20 cellular contexts compared by ENCODE assay signal in genomic region chr1:25559996-25560395, GRCh38. TPM values are rescaled to one million over a fixed set of nuclear protein-coding genes. Genes with fewer than 3 reads are reported as not detected.
DNase-seq lines count a peak whose midpoint lies in the region; ATAC-seq and TF ChIP-seq lines count a peak whose summit lies in the region.
"Had no signal": no experiment of that assay in that cellular context is flagged by ENCODE, and none has a peak within 500 bp of the region (broad histone marks: within the 10 kb centered on the region; RNA-seq: fewer than 3 reads in every experiment).

No MANE protein-coding gene starts in this region.

- H3K27ac Mint-ChIP-seq in activated naive CD4-positive, alpha-beta T cell treated with anti-CD3 and anti-CD28 coated beads, Interleukin-2, amount 50 U/mL, for 24 hours: peak overlapping the region; percentile 83
- H3K27ac Mint-ChIP-seq in T-helper 17 cell: peak overlapping the region; percentile 95
- H3K27ac Mint-ChIP-seq: brain, HFFc6 had no signal

- ATAC-seq in T-helper 17 cell (no peak), HG03045 (IDR thresholded peaks at IDR 0.05; ENCODE audit: unreplicated experiment) (no peak)

- H3K4me3 ChIP-seq in esophagus squamous epithelium (no peak overlapping the region), thymus (ENCODE audit: low read length) (no peak overlapping the region), uterus (no peak overlapping the region)
- H3K4me3 ChIP-seq: heart right ventricle, MG63 had no signal

- no peaks in the 10 kb centered on the region for H3K36me3 Mint-ChIP-seq in activated naive CD4-positive, alpha-beta T cell treated with anti-CD3 and anti-CD28 coated beads, Interleukin-2, amount 50 U/mL, for 24 hours
- H3K36me3 Mint-ChIP-seq in T-helper 17 cell (ENCODE audit: low read depth): peaks cover 5% of the 10 kb centered on the region
- H3K36me3 Mint-ChIP-seq: brain had no signal

- TF ChIP-seq POLR2A in esophagus squamous epithelium (IDR thresholded peaks at IDR 0.05) (no peak), uterus (IDR thresholded peaks at IDR 0.05) (no peak)

- intact Hi-C loops in esophagus squamous epithelium (cut with DNase I) (no loop called here), uterus (cut with DNase I; ENCODE audit: low total_unique reads) (no loop called here)

- peaks cover 36 to 84% (median 51%) of the 10 kb centered on the region in 3 donors for H3K4me1 ChIP-seq in esophagus squamous epithelium
- H3K4me1 ChIP-seq in thymus (ENCODE audit: control insufficient read depth, insufficient read depth, low read length): peaks cover 38% of the 10 kb centered on the region
- no peaks in the 10 kb centered on the region for H3K4me1 ChIP-seq in uterus
- H3K4me1 ChIP-seq: Caco-2 had no signal

- TF ChIP-seq CTCF in esophagus squamous epithelium (IDR thresholded peaks at IDR 0.05) (no peak), uterus (IDR thresholded peaks at IDR 0.05) (no peak)

- H3K27me3 Mint-ChIP-seq in activated naive CD4-positive, alpha-beta T cell treated with anti-CD3 and anti-CD28 coated beads, Interleukin-2, amount 50 U/mL, for 24 hours: no peaks in the 10 kb centered on the region
- no peaks in the 10 kb centered on the region for H3K27me3 Mint-ChIP-seq in T-helper 17 cell
- H3K27me3 Mint-ChIP-seq: brain had no signal

- H3K4me3 Mint-ChIP-seq in activated naive CD4-positive, alpha-beta T cell treated with anti-CD3 and anti-CD28 coated beads, Interleukin-2, amount 50 U/mL, for 24 hours: peak overlapping the region; percentile 7
- peak overlapping the region; percentile 19 for H3K4me3 Mint-ChIP-seq in T-helper 17 cell
- H3K4me3 Mint-ChIP-seq: brain, HFFc6 had no signal

- no peaks in the 10 kb centered on the region for H3K27me3 ChIP-seq in esophagus squamous epithelium
- no peaks in the 10 kb centered on the region for H3K27me3 ChIP-seq in thymus (ENCODE audit: control insufficient read depth, insufficient read depth)
- no peaks in the 10 kb centered on the region for H3K27me3 ChIP-seq in uterus
- H3K27me3 ChIP-seq: heart right ventricle, MG63 had no signal

- no peak for DNase-seq in activated naive CD4-positive, alpha-beta T cell treated with Interleukin-2 at 50 U/mL for 16 hours
- no peak for DNase-seq in T-helper 17 cell
- DNase-seq in esophagus squamous epithelium (lab: John Stamatoyannopoulos, UW): no peak
- DNase-seq in central memory CD4-positive, alpha-beta T cell: no peak
- DNase-seq in uterus: no peak
- DNase-seq: ACHN; activated effector memory CD4-positive, alpha-beta T cell treated with anti-CD3 and anti-CD28 coated beads, Interleukin-2, amount 50 U/mL, for 16 hours; Caco-2; effector CD8-positive, alpha-beta T cell; heart right ventricle; HFFc6; MG63; NCI-H1930; NCI-H446 treated with DMSO at 0.1 percent for 48 hours; stimulated activated CD4-positive, alpha-beta T cell treated with anti-CD3 and anti-CD28 coated beads, Interleukin-12 subunit alpha, Interleukin-12 subunit beta, amount 100 ng/mL, for 4 hours had no signal

- WGBS in esophagus squamous epithelium, 2 donors: 63 to 75% methylated on average over 7 of the region's 9 CpGs
- 32% methylated on average over 9 of the region's 9 CpGs for WGBS in thymus

- H3K4me1 Mint-ChIP-seq in activated naive CD4-positive, alpha-beta T cell treated with anti-CD3 and anti-CD28 coated beads, Interleukin-2, amount 50 U/mL, for 24 hours: peaks cover 93% of the 10 kb centered on the region
- H3K4me1 Mint-ChIP-seq in T-helper 17 cell: peaks cover 60% of the 10 kb centered on the region

- no peaks in the 10 kb centered on the region for H3K9me3 ChIP-seq in T-helper 17 cell (ENCODE audit: control insufficient read depth, low read length, poor library complexity, severe bottlenecking)
- H3K9me3 ChIP-seq in esophagus squamous epithelium: no peaks in the 10 kb centered on the region
- no peaks in the 10 kb centered on the region for H3K9me3 ChIP-seq in thymus (ENCODE audit: control insufficient read depth)
- no peaks in the 10 kb centered on the region for H3K9me3 ChIP-seq in uterus
- H3K9me3 ChIP-seq: Caco-2, heart right ventricle, MG63 had no signal

- peak overlapping the region; percentile 9 to 76 (median 65) for H3K27ac ChIP-seq in esophagus squamous epithelium
- peak overlapping the region; percentile 86 for H3K27ac ChIP-seq in thymus (ENCODE audit: low read depth)
- H3K27ac ChIP-seq in uterus: no peak overlapping the region
- H3K27ac ChIP-seq: VCaP had no signal

- peaks cover 6 to 56% (median 16%) of the 10 kb centered on the region in 3 donors for H3K36me3 ChIP-seq in esophagus squamous epithelium
- peaks cover 4% of the 10 kb centered on the region for H3K36me3 ChIP-seq in thymus (ENCODE audit: control insufficient read depth, insufficient read depth)
- H3K36me3 ChIP-seq in uterus: no peaks in the 10 kb centered on the region

- H3K9me3 Mint-ChIP-seq in activated naive CD4-positive, alpha-beta T cell treated with anti-CD3 and anti-CD28 coated beads, Interleukin-2, amount 50 U/mL, for 24 hours: no peaks in the 10 kb centered on the region
- H3K9me3 Mint-ChIP-seq: brain, HFFc6 had no signal

RNA-seq across cellular contexts. Expression of gene LDLRAP1, which starts 16.6 kb away (rescaled TPM):
- total RNA-seq in T-helper 17 cell (10 to 100 TPM; 90.3 to 96.6 TPM), esophagus squamous epithelium (10 to 100 TPM; 17.0 to 21.4 (median 19.5) TPM), uterus (10 to 100 TPM in 1 of 4 donors, 1 to 10 TPM in 3; 1.2 to 26.6 (median 7.7) TPM)
- polyA plus RNA-seq in thymus: 31.6 TPM

RNA-seq across cellular contexts. Expression of gene MAN1C1, which starts 56.6 kb away (rescaled TPM):
- 10 to 100 TPM; 16.9 to 27.3 TPM for total RNA-seq in T-helper 17 cell
- 1 to 10 TPM in 3 of 4 donors, under 1 TPM in 1; 0.91 to 7.4 (median 3.8) TPM for total RNA-seq in esophagus squamous epithelium
- 18.4 TPM for polyA plus RNA-seq in thymus
- 10 to 100 TPM in 1 of 4 donors, 1 to 10 TPM in 3; 5.0 to 31.1 (median 7.9) TPM for total RNA-seq in uterus

Comparison
In these comparisons a context has a peak if more than half of its experiments do, and no peak if none do; other contexts are left out.
1. H3K27ac ChIP-seq: peak in esophagus squamous epithelium (4 of 4) and thymus (single experiment); none in uterus (0 of 2).